21 cellular contexts compared by ENCODE assay signal in the genomic region with DNA sequence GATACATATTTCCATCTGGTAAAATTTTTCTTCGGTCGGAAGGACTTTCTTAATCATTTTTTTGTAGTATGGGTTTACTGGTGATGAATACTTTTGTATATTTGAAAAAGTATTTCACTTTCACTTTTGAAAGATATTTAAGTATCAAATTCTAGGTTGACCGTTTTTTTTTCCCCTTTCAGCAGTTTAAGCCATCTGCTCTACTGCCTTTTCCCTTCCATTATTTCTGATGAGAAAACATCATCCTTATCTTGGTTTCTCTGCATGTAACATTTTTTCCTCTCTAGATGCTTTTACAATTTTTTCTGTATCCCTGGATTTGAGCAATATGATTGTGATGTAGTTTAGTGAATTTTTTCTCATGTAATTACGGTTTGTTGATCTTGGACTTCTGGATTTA.
DNase-seq lines count a peak whose midpoint lies in the region; ATAC-seq, FAIRE-seq and TF ChIP-seq lines count a peak whose summit lies in the region.
"Had no signal": no experiment of that assay in that cellular context is flagged by ENCODE, and none has a peak within 500 bp of the region (broad histone marks: within the 10 kb centered on the region; RNA-seq: fewer than 3 reads in every experiment).

No MANE protein-coding gene starts in this region.

- TF ChIP-seq CTCF in choroid plexus epithelial cell (conservative IDR thresholded peaks at IDR 0.05; ENCODE audit: low read depth, low read length): no peak
- TF ChIP-seq CTCF in D721Med (IDR thresholded peaks at IDR 0.05; ENCODE audit: insufficient read depth, missing control alignments): no peak

- H3K4me3 ChIP-seq in choroid plexus epithelial cell (ENCODE audit: low read depth, low read length): peak overlapping the region; percentile 9
- H3K4me3 ChIP-seq: BLaER1, GM23248, SJSA1 had no signal

- no peak for FAIRE-seq in D721Med (lab: Jason Lieb, UNC)

- no peak for ATAC-seq in GM18517 (IDR thresholded peaks at IDR 0.05; ENCODE audit: unreplicated experiment)
- ATAC-seq: Right ventricle myocardium inferior had no signal

- DNase-seq in ELR (ENCODE audit: low read depth) (peak; percentile 3), NCI-H2171 (lab: John Stamatoyannopoulos, UW) (peak; percentile 39), choroid plexus epithelial cell (ENCODE audit: low read depth) (peak; percentile 65), lung microvascular endothelial cell (ENCODE audit: low read depth in 2 of 2) (peak; percentile 3 to 9), NCI-H1436 treated with DMSO at 0.1 percent for 48 hours (lab: John Stamatoyannopoulos, UW) (no peak), D721Med (ENCODE audit: insufficient read length, low spot score) (no peak)
- DNase-seq: ACHN; Caco-2; CD4-positive, alpha-beta T cell; DMS53; GF-D8; GM23248; H9; KG1; NCI-H1105; NCI-H2029 treated with DMSO at 0.1 percent for 48 hours; NCI-H524 treated with DMSO at 0.1 percent for 48 hours had no signal

Comparison
In these comparisons a context has a peak if more than half of its experiments do, and no peak if none do; other contexts are left out.
1. DNase-seq: peak in ELR (single experiment), NCI-H2171 (single experiment), choroid plexus epithelial cell (single experiment) and lung microvascular endothelial cell (2 of 2); none in NCI-H1436 treated with DMSO at 0.1 percent for 48 hours (single experiment) and D721Med (single experiment).